ENCODE assay signal across 2 cellular contexts in the genomic region with DNA sequence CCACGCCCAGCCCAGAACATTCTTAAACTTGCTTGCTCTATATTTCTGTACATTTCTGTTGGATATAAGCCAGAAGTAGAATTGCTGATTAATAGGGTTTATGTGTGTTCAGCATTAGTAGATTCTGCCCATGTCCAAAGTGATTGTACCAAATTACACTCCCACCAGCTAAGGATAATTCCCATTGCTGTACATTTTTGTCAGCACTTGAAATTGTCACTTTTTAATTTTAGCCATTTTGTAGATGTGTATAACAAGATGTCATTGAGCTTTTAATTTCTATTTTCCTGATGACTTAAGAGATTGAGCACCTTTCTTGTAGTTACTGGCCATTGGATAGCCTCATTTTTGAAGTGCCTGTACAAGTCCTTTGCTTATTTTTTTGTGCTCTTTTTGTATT.
TF ChIP-seq lines count a peak whose summit lies in the region.

No MANE protein-coding gene starts in this region.

TF ChIP-seq in A549, 52 proteins besides CTCF, POLR2A, EP300 and RAD21:
- no peak for TF ChIP-seq RNF2 (IDR thresholded peaks at IDR 0.05; ENCODE audit: borderline replicate concordance, low read depth)
- TF ChIP-seq, protein P1, sequence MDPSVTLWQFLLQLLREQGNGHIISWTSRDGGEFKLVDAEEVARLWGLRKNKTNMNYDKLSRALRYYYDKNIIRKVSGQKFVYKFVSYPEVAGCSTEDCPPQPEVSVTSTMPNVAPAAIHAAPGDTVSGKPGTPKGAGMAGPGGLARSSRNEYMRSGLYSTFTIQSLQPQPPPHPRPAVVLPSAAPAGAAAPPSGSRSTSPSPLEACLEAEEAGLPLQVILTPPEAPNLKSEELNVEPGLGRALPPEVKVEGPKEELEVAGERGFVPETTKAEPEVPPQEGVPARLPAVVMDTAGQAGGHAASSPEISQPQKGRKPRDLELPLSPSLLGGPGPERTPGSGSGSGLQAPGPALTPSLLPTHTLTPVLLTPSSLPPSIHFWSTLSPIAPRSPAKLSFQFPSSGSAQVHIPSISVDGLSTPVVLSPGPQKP (IDR thresholded peaks at IDR 0.05; ENCODE audit: low read depth, low read length), result no peak
- peak; percentile 69 for TF ChIP-seq ZFP36 (IDR thresholded peaks at IDR 0.05; ENCODE audit: borderline replicate concordance, partially characterized antibody)
- TF ChIP-seq MAZ (IDR thresholded peaks at IDR 0.05; ENCODE audit: borderline replicate concordance, low read depth, low read length), result no peak
- no peak for TF ChIP-seq FOXS1 (CRISPR knock-in tag; IDR thresholded peaks at IDR 0.05)
- no peak for TF ChIP-seq FOSL2 (IDR thresholded peaks at IDR 0.05)
- no peak for TF ChIP-seq FOSL2 (CRISPR knock-in tag; IDR thresholded peaks at IDR 0.05)
- TF ChIP-seq JUNB (IDR thresholded peaks at IDR 0.05), result no peak
- no peak for TF ChIP-seq RARB (CRISPR knock-in tag; IDR thresholded peaks at IDR 0.05)
- no peak for TF ChIP-seq HDAC2 (IDR thresholded peaks at IDR 0.05)

TF ChIP-seq in IMR-90, 13 proteins besides CTCF, POLR2A, EP300 and RAD21:
- no peak for TF ChIP-seq SMC3 (IDR thresholded peaks at IDR 0.05; ENCODE audit: low read depth, low read length)
- TF ChIP-seq CEBPB (IDR thresholded peaks at IDR 0.05; ENCODE audit: low read depth, low read length), result no peak
- TF ChIP-seq, protein P2, sequence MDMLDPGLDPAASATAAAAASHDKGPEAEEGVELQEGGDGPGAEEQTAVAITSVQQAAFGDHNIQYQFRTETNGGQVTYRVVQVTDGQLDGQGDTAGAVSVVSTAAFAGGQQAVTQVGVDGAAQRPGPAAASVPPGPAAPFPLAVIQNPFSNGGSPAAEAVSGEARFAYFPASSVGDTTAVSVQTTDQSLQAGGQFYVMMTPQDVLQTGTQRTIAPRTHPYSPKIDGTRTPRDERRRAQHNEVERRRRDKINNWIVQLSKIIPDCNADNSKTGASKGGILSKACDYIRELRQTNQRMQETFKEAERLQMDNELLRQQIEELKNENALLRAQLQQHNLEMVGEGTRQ (IDR thresholded peaks at IDR 0.05; ENCODE audit: low read depth, low read length), result no peak
- TF ChIP-seq CHD1 (IDR thresholded peaks at IDR 0.05; ENCODE audit: low read depth, low read length), result no peak
